8 cellular contexts compared by ENCODE assay signal in genomic region chr1:197159461-197159860, GRCh38.
"Had no signal": no experiment of that assay in that cellular context is flagged by ENCODE, and none has a peak within 500 bp of the region (broad histone marks: within the 10 kb centered on the region; RNA-seq: fewer than 3 reads in every experiment).

No MANE protein-coding gene starts in this region.

- ATAC-seq: K562 had no signal

- H3K4me3 ChIP-seq: GM23248, K562 had no signal

- DNase-seq: GM23248, GOT3, H7, HCEC 1CT, IMR-90, KG1 had no signal

- H3K27ac ChIP-seq: GM23248, HL-60 had no signal

- H2AFZ ChIP-seq: GM23248 had no signal
